Comparison of ENCODE assay signal across 8 cellular contexts in genomic region chr1:43946244-43947060, GRCh38. TPM values are rescaled to one million over a fixed set of nuclear protein-coding genes. Genes with fewer than 3 reads are reported as not detected.
DNase-seq lines count a peak whose midpoint lies in the region; ATAC-seq lines count a peak whose summit lies in the region.

A gene with protein sequence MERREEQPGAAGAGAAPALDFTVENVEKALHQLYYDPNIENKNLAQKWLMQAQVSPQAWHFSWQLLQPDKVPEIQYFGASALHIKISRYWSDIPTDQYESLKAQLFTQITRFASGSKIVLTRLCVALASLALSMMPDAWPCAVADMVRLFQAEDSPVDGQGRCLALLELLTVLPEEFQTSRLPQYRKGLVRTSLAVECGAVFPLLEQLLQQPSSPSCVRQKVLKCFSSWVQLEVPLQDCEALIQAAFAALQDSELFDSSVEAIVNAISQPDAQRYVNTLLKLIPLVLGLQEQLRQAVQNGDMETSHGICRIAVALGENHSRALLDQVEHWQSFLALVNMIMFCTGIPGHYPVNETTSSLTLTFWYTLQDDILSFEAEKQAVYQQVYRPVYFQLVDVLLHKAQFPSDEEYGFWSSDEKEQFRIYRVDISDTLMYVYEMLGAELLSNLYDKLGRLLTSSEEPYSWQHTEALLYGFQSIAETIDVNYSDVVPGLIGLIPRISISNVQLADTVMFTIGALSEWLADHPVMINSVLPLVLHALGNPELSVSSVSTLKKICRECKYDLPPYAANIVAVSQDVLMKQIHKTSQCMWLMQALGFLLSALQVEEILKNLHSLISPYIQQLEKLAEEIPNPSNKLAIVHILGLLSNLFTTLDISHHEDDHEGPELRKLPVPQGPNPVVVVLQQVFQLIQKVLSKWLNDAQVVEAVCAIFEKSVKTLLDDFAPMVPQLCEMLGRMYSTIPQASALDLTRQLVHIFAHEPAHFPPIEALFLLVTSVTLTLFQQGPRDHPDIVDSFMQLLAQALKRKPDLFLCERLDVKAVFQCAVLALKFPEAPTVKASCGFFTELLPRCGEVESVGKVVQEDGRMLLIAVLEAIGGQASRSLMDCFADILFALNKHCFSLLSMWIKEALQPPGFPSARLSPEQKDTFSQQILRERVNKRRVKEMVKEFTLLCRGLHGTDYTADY (plus strand): TSS chr1:43946950. CDS start chr1:43947601, 651 bp downstream.

- DNase-seq in Caki2 (ENCODE audit: low read depth) = peak; percentile 98
- peak; percentile 95 for DNase-seq in HT1080 (ENCODE audit: low read depth)
- peak; percentile 98 for DNase-seq in NOMO-1 treated with dmso at 0.1 percent for 144 hours (lab: John Stamatoyannopoulos, UW; ENCODE audit: unreplicated experiment)
- peak; percentile 97 for DNase-seq in activated CD8-positive, alpha-beta memory T cell treated with anti-CD3 and anti-CD28 coated beads, Interleukin-2, amount 10 ng/mL, durations not matched to agents 7 days and 5 days
- DNase-seq in stimulated activated CD8-positive, alpha-beta memory T cell treated with anti-CD3 and anti-CD28 coated beads, Interleukin-15, amount 100 ng/mL, for 4 hours (ENCODE audit: low read depth in 2 of 2) = peak; percentile 90 to 93

- H3K36me3 ChIP-seq in endocrine pancreas (ENCODE audit: control insufficient read depth, insufficient read depth, low read length) (no peaks in the 10 kb centered on the region), mesodermal cell (ENCODE audit: control insufficient read depth, insufficient read depth, low read length) (peaks cover 11% of the 10 kb centered on the region)

- H3K4me1 ChIP-seq in endocrine pancreas (ENCODE audit: control insufficient read depth, insufficient read depth, low read length) (no peaks in the 10 kb centered on the region), mesodermal cell (ENCODE audit: control insufficient read depth, insufficient read depth, low read length, poor library complexity, severe bottlenecking) (no peaks in the 10 kb centered on the region)

- H3K27ac ChIP-seq in mesodermal cell (ENCODE audit: low read depth, low read length, severe bottlenecking) = peak within 1 kb of the TSS; percentile 99

- H3K4me3 ChIP-seq in endocrine pancreas (ENCODE audit: control insufficient read depth, insufficient read depth, low read length) = peak within 1 kb of the TSS; percentile 63
- H3K4me3 ChIP-seq in mesodermal cell (ENCODE audit: extremely low read depth, insufficient read depth, low read length, poor library complexity, severe bottlenecking) = peak within 1 kb of the TSS; percentile 74

- ATAC-seq in GM21360 (IDR thresholded peaks at IDR 0.05; ENCODE audit: unreplicated experiment) = peak; percentile 94
- peak; percentile 97 for ATAC-seq in activated CD8-positive, alpha-beta memory T cell treated with anti-CD3 and anti-CD28 coated beads, Interleukin-2, amount 10 ng/mL, durations not matched to agents 7 days and 5 days

- H3K27ac Mint-ChIP-seq in activated CD8-positive, alpha-beta memory T cell treated with anti-CD3 and anti-CD28 coated beads, Interleukin-2, amount 10 ng/mL, durations not matched to agents 7 days and 5 days = peak within 1 kb of the TSS; percentile 91

- no peaks in the 10 kb centered on the region for H3K27me3 ChIP-seq in endocrine pancreas (ENCODE audit: control insufficient read depth, insufficient read depth, low read length)

- H3K4me1 Mint-ChIP-seq in activated CD8-positive, alpha-beta memory T cell treated with anti-CD3 and anti-CD28 coated beads, Interleukin-2, amount 10 ng/mL, durations not matched to agents 7 days and 5 days = peaks cover 35% of the 10 kb centered on the region

- H3K9me3 ChIP-seq in endocrine pancreas (ENCODE audit: control insufficient read depth, low read length) = no peaks in the 10 kb centered on the region
- no peaks in the 10 kb centered on the region for H3K9me3 ChIP-seq in mesodermal cell (ENCODE audit: control insufficient read depth, low read length)

- H3K9ac ChIP-seq in endocrine pancreas (ENCODE audit: control insufficient read depth, insufficient read depth, low read length) = peak within 1 kb of the TSS; percentile 82

- no peaks in the 10 kb centered on the region for H3K27me3 Mint-ChIP-seq in activated CD8-positive, alpha-beta memory T cell treated with anti-CD3 and anti-CD28 coated beads, Interleukin-2, amount 10 ng/mL, durations not matched to agents 7 days and 5 days

- H3K9me3 Mint-ChIP-seq in activated CD8-positive, alpha-beta memory T cell treated with anti-CD3 and anti-CD28 coated beads, Interleukin-2, amount 10 ng/mL, durations not matched to agents 7 days and 5 days (ENCODE audit: low read depth) = no peaks in the 10 kb centered on the region

- peaks cover 10% of the 10 kb centered on the region for H3K36me3 Mint-ChIP-seq in activated CD8-positive, alpha-beta memory T cell treated with anti-CD3 and anti-CD28 coated beads, Interleukin-2, amount 10 ng/mL, durations not matched to agents 7 days and 5 days

- 0 to 1% methylated on average over 55 to 59 of the region's 73 CpGs for WGBS in mesodermal cell (ENCODE audit: insufficient coverage in 2 of 2), 2 experiments

- CTCF ChIA-PET in activated CD8-positive, alpha-beta memory T cell treated with anti-CD3 and anti-CD28 coated beads, Interleukin-2, amount 10 ng/mL, durations not matched to agents 7 days and 5 days (lab: Charles Lee) = interaction anchor here (0.6 to 9.4 kb wide), 18 partner anchors 9 to 426 kb away, joined by 3 to 123 read pairs (median 5); partner anchors contain the start of genes ARTN, DPH2 and KDM4A

- peak within 1 kb of the TSS; percentile 92 for H3K4me3 Mint-ChIP-seq in activated CD8-positive, alpha-beta memory T cell treated with anti-CD3 and anti-CD28 coated beads, Interleukin-2, amount 10 ng/mL, durations not matched to agents 7 days and 5 days

- in situ Hi-C loops in Caki2 (cut with HindIII; ENCODE audit: low pct_unique_long_range_greater_than_20kb, low sequenced_read_pairs) = no loop called here

RNA-seq across cellular contexts. Expression of the gene that starts here (rescaled TPM):
- total RNA-seq in Caki2 (2014; rRNA removed; shearing (Covaris generic); ENCODE audit: low replicate concordance) = 16.9 and 21.3 TPM in 2 replicates
- total RNA-seq in HT1080 (2014; rRNA removed; shearing (Covaris generic)) = 26.6 and 28.3 TPM in 2 replicates
- 12.5 TPM in 2 replicates for polyA plus RNA-seq in HT1080 (2015; cell fraction: cytosol; rRNA removed)
- 26.4 and 32.1 TPM in 2 replicates for polyA plus RNA-seq in HT1080 (2015; cell fraction: nucleus; rRNA removed)
- total RNA-seq in activated CD8-positive, alpha-beta memory T cell treated with anti-CD3 and anti-CD28 coated beads, Interleukin-2, amount 10 ng/mL, durations not matched to agents 7 days and 5 days = 10 to 100 TPM; 25.3 to 29.4 TPM
- 16.0 TPM for polyA plus RNA-seq in mesodermal cell (2013, experiment 1 of 2)
- 13.5 TPM for polyA plus RNA-seq in mesodermal cell (2013, experiment 2 of 2)

Comparison
In these comparisons a context has a peak if more than half of its experiments do, and no peak if none do; other contexts are left out.
1. Peak in every context shown above with its lines: DNase-seq, ATAC-seq, H3K4me3 ChIP-seq and H3K27ac ChIP-seq.